ENCODE assay signal across 31 cellular contexts in the genomic region with DNA sequence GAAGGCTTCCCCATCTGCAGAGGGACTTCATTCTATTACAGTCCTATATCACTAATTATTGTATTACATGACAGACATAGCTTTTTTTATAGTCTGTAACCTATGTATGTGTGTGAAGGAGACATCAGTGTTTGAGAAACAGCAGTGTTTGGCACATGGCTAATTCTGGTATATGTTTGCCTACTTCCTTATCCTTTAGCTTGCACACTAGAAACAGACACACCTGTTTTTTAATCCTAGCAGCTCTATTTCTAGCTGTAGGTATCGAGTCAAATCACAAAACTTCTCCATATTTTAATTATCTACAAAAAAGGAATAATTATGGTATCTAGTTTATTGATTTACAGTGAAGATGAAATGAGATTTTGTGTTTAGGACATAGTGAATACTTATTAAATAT.
"Had no signal": no experiment of that assay in that cellular context is flagged by ENCODE, and none has a peak within 500 bp of the region (broad histone marks: within the 10 kb centered on the region; RNA-seq: fewer than 3 reads in every experiment).

No MANE protein-coding gene starts in this region.

- H3K36me3 Mint-ChIP-seq: natural killer cell, neural progenitor cell had no signal

- H3K4me3 ChIP-seq: breast epithelium, heart left ventricle, neural progenitor cell, right atrium auricular region, smooth muscle cell, suprapubic skin, tibial artery had no signal

- H3K27me3 Mint-ChIP-seq: activated CD4-positive, alpha-beta memory T cell treated with anti-CD3 and anti-CD28 coated beads, Interleukin-2, amount 10 ng/mL, durations not matched to agents 7 days and 5 days; activated CD4-positive, alpha-beta T cell treated with anti-CD3 and anti-CD28 coated beads, Interleukin-2, amount 10 ng/mL, durations not matched to agents 7 days and 5 days; activated naive CD4-positive, alpha-beta T cell treated with anti-CD3 and anti-CD28 coated beads, Interleukin-2, amount 50 U/mL, for 24 hours; activated naive CD8-positive, alpha-beta T cell treated with anti-CD3 and anti-CD28 coated beads, Interleukin-2, amount 50 U/mL, for 24 hours; dendritic cell treated with granulocyte-macrophage colony-stimulating factor and Interleukin-4, amounts not matched to agents 40 ng/mL and 50 ng/mL, for 4 days; T-helper 17 cell had no signal

- H3K27ac ChIP-seq: breast epithelium, foreskin keratinocyte, heart left ventricle, neural progenitor cell, right atrium auricular region, suprapubic skin, tibial artery, WERI-Rb-1 had no signal

- H3K27ac Mint-ChIP-seq: activated CD4-positive, alpha-beta memory T cell treated with anti-CD3 and anti-CD28 coated beads, Interleukin-2, amount 10 ng/mL, durations not matched to agents 7 days and 5 days; activated CD4-positive, alpha-beta T cell treated with anti-CD3 and anti-CD28 coated beads, Interleukin-2, amount 10 ng/mL, durations not matched to agents 7 days and 5 days; activated naive CD4-positive, alpha-beta T cell treated with anti-CD3 and anti-CD28 coated beads, Interleukin-2, amount 50 U/mL, for 24 hours; activated naive CD8-positive, alpha-beta T cell treated with anti-CD3 and anti-CD28 coated beads, Interleukin-2, amount 50 U/mL, for 24 hours; activated T-helper 2 cell treated with anti-CD3 and anti-CD28 coated beads, Interferon-gamma antibody, Interleukin-2, Interleukin-4, amounts not matched to agents 10 μg/mL and 5 μg/mL and 100 μg/mL, durations not matched to agents 14 hours and 24 hours and 36 hours; dendritic cell treated with granulocyte-macrophage colony-stimulating factor and Interleukin-4, amounts not matched to agents 40 ng/mL and 50 ng/mL, for 4 days; neural progenitor cell; T-helper 17 cell had no signal

- ATAC-seq: activated naive CD8-positive, alpha-beta T cell treated with anti-CD3 and anti-CD28 coated beads, Interleukin-2, amount 50 U/mL, for 24 hours; activated T-cell treated with anti-CD3 and anti-CD28 coated beads, Interleukin-2, amount 50 U/mL, for 4 hours; foreskin keratinocyte; heart left ventricle; natural killer cell; T-helper 17 cell had no signal

- H3K9me3 Mint-ChIP-seq: activated naive CD4-positive, alpha-beta T cell treated with anti-CD3 and anti-CD28 coated beads, Interleukin-2, amount 50 U/mL, for 24 hours; immature natural killer cell; natural killer cell; neural progenitor cell had no signal

- H3K9me3 ChIP-seq: breast epithelium, heart left ventricle, right atrium auricular region, suprapubic skin, tibial artery had no signal

- DNase-seq: activated CD4-positive, alpha-beta memory T cell treated with anti-CD3 and anti-CD28 coated beads, Interleukin-2, amount 10 ng/mL, durations not matched to agents 7 days and 5 days; activated CD4-positive, alpha-beta T cell treated with anti-CD3 and anti-CD28 coated beads for 1 hour; activated CD4-positive, alpha-beta T cell treated with anti-CD3 and anti-CD28 coated beads, Interleukin-2, amount 10 ng/mL, durations not matched to agents 7 days and 5 days; activated CD8-positive, alpha-beta memory T cell treated with anti-CD3 and anti-CD28 coated beads, Interleukin-2, amount 50 U/mL, for 48 hours; activated naive CD8-positive, alpha-beta T cell treated with anti-CD3 and anti-CD28 coated beads, Interleukin-2, amount 50 U/mL, for 24 hours; activated T-cell treated with anti-CD3 and anti-CD28 coated beads, Interleukin-2, amount 50 U/mL, for 4 hours; amygdala; central memory CD4-positive, alpha-beta T cell; effector CD4-positive, alpha-beta T cell; erythroblast; foreskin keratinocyte; heart left ventricle; hypothalamus; immature natural killer cell; kidney; natural killer cell; occipital lobe; stimulated activated CD4-positive, alpha-beta T cell treated with anti-CD3 and anti-CD28 coated beads, Interleukin-1b, Interleukin-23, amount 100 ng/mL, for 48 hours; stimulated activated naive CD4-positive, alpha-beta T cell; T-helper 17 cell; T1000; tibial artery; WERI-Rb-1 had no signal

- H2AFZ ChIP-seq: neural progenitor cell had no signal

- H3K36me3 ChIP-seq: breast epithelium, heart left ventricle, neural progenitor cell, right atrium auricular region, suprapubic skin, tibial artery, WERI-Rb-1 had no signal

- H3K27me3 ChIP-seq: breast epithelium, foreskin keratinocyte, heart left ventricle, neural progenitor cell, right atrium auricular region, suprapubic skin, tibial artery had no signal

- H3K4me1 ChIP-seq: breast epithelium had no signal

- H3K9ac ChIP-seq: neural progenitor cell had no signal

- H3K4me2 ChIP-seq: neural progenitor cell, smooth muscle cell had no signal

- H3K4me3 Mint-ChIP-seq: activated CD4-positive, alpha-beta memory T cell treated with anti-CD3 and anti-CD28 coated beads, Interleukin-2, amount 10 ng/mL, durations not matched to agents 7 days and 5 days; activated CD4-positive, alpha-beta T cell treated with anti-CD3 and anti-CD28 coated beads, Interleukin-2, amount 10 ng/mL, durations not matched to agents 7 days and 5 days; activated naive CD4-positive, alpha-beta T cell treated with anti-CD3 and anti-CD28 coated beads, Interleukin-2, amount 50 U/mL, for 24 hours; activated naive CD8-positive, alpha-beta T cell treated with anti-CD3 and anti-CD28 coated beads, Interleukin-2, amount 50 U/mL, for 24 hours; activated T-cell treated with anti-CD3 and anti-CD28 coated beads, Interleukin-2, amount 50 U/mL, for 4 hours; dendritic cell treated with granulocyte-macrophage colony-stimulating factor and Interleukin-4, amounts not matched to agents 40 ng/mL and 50 ng/mL, for 4 days; immature natural killer cell; natural killer cell; neural progenitor cell; T-helper 17 cell had no signal
